In the genomic region with DNA sequence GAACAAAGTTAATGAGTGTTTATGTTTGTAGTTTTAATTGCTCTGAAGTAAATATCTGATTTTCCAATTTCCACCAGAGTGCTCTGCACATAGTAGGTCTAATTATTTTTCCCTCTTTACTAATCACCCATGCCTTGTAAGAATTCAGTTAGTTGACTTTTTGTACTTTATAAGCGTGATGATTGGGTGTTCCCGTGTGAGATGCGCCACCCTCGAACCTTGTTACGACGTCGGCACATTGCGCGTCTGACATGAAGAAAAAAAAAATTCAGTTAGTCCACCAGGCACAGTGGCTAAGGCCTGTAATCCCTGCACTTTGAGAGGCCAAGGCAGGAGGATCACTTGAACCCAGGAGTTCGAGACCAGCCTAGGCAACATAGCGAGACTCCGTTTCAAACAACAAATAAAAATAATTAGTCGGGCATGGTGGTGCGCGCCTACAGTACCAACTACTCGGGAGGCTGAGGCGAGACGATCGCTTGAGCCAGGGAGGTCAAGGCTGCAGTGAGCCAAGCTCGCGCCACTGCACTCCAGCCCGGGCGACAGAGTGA, we compare ENCODE assay signal across 1 cellular context.
TF ChIP-seq lines count a peak whose summit lies in the region.

No MANE protein-coding gene starts in this region.

TF ChIP-seq in HepG2, 621 proteins besides CTCF, POLR2A, EP300 and RAD21 (continued from another document and continues in another):
- TF ChIP-seq ZHX2 (IDR thresholded peaks at IDR 0.05; ENCODE audit: low read depth), result no peak
- TF ChIP-seq ZHX2 (CRISPR knock-in tag; IDR thresholded peaks at IDR 0.05; ENCODE audit: borderline replicate concordance), result 0 out of 2 replicates have a peak, but pooled peaks have one; percentile 3
- TF ChIP-seq, protein P1, sequence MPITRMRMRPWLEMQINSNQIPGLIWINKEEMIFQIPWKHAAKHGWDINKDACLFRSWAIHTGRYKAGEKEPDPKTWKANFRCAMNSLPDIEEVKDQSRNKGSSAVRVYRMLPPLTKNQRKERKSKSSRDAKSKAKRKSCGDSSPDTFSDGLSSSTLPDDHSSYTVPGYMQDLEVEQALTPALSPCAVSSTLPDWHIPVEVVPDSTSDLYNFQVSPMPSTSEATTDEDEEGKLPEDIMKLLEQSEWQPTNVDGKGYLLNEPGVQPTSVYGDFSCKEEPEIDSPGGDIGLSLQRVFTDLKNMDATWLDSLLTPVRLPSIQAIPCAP (CRISPR knock-in tag; IDR thresholded peaks at IDR 0.05; ENCODE audit: low read depth), result no peak
- no peak for TF ChIP-seq HMGA1 (CRISPR knock-in tag; conservative IDR thresholded peaks at IDR 0.05)
- TF ChIP-seq ZNF616 (CRISPR knock-in tag; IDR thresholded peaks at IDR 0.05; ENCODE audit: low read depth), result 0 out of 2 replicates have a peak, but pooled peaks have one; percentile 4
- no peak for TF ChIP-seq ZNF101 (CRISPR knock-in tag; IDR thresholded peaks at IDR 0.05; ENCODE audit: borderline replicate concordance, low read depth)
- TF ChIP-seq SMYD3 (CRISPR knock-in tag; IDR thresholded peaks at IDR 0.05), result 0 out of 2 replicates have a peak, but pooled peaks have one; percentile 44
- no peak for TF ChIP-seq GPN1 (CRISPR knock-in tag; IDR thresholded peaks at IDR 0.05; ENCODE audit: borderline replicate concordance)
- TF ChIP-seq ZNF367 (CRISPR knock-in tag; IDR thresholded peaks at IDR 0.05; ENCODE audit: borderline replicate concordance), result no peak
- no peak for TF ChIP-seq ZBTB40 (IDR thresholded peaks at IDR 0.05)
- no peak for TF ChIP-seq ZBTB40 (CRISPR knock-in tag; IDR thresholded peaks at IDR 0.05)
- no peak for TF ChIP-seq TEAD3 (CRISPR knock-in tag; optimal IDR thresholded peaks at IDR 0.05; ENCODE audit: borderline replicate concordance)
- TF ChIP-seq FOSL1 (CRISPR knock-in tag; IDR thresholded peaks at IDR 0.05; ENCODE audit: borderline replicate concordance), result no peak
- TF ChIP-seq ZNF337 (CRISPR knock-in tag; IDR thresholded peaks at IDR 0.05; ENCODE audit: borderline replicate concordance, low read depth), result 0 out of 2 replicates have a peak, but pooled peaks have one; percentile 56
- TF ChIP-seq, protein P2, sequence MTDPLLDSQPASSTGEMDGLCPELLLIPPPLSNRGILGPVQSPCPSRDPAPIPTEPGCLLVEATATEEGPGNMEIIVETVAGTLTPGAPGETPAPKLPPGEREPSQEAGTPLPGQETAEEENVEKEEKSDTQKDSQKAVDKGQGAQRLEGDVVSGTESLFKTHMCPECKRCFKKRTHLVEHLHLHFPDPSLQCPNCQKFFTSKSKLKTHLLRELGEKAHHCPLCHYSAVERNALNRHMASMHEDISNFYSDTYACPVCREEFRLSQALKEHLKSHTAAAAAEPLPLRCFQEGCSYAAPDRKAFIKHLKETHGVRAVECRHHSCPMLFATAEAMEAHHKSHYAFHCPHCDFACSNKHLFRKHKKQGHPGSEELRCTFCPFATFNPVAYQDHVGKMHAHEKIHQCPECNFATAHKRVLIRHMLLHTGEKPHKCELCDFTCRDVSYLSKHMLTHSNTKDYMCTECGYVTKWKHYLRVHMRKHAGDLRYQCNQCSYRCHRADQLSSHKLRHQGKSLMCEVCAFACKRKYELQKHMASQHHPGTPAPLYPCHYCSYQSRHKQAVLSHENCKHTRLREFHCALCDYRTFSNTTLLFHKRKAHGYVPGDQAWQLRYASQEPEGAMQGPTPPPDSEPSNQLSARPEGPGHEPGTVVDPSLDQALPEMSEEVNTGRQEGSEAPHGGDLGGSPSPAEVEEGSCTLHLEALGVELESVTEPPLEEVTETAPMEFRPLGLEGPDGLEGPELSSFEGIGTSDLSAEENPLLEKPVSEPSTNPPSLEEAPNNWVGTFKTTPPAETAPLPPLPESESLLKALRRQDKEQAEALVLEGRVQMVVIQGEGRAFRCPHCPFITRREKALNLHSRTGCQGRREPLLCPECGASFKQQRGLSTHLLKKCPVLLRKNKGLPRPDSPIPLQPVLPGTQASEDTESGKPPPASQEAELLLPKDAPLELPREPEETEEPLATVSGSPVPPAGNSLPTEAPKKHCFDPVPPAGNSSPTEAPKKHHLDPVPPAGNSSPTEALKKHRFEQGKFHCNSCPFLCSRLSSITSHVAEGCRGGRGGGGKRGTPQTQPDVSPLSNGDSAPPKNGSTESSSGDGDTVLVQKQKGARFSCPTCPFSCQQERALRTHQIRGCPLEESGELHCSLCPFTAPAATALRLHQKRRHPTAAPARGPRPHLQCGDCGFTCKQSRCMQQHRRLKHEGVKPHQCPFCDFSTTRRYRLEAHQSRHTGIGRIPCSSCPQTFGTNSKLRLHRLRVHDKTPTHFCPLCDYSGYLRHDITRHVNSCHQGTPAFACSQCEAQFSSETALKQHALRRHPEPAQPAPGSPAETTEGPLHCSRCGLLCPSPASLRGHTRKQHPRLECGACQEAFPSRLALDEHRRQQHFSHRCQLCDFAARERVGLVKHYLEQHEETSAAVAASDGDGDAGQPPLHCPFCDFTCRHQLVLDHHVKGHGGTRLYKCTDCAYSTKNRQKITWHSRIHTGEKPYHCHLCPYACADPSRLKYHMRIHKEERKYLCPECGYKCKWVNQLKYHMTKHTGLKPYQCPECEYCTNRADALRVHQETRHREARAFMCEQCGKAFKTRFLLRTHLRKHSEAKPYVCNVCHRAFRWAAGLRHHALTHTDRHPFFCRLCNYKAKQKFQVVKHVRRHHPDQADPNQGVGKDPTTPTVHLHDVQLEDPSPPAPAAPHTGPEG (CRISPR knock-in tag; IDR thresholded peaks at IDR 0.05), result 0 out of 2 replicates have a peak, but pooled peaks have one; percentile 8
- no peak for TF ChIP-seq MLXIP (CRISPR knock-in tag; IDR thresholded peaks at IDR 0.05; ENCODE audit: borderline replicate concordance)
- TF ChIP-seq ZNF33A (CRISPR knock-in tag; IDR thresholded peaks at IDR 0.05; ENCODE audit: borderline replicate concordance), result 0 out of 2 replicates have a peak, but pooled peaks have one; percentile 12
- TF ChIP-seq ZNF333 (CRISPR knock-in tag; IDR thresholded peaks at IDR 0.05; ENCODE audit: borderline replicate concordance), result no peak
- TF ChIP-seq CEBPB (IDR thresholded peaks at IDR 0.05; ENCODE audit: borderline replicate concordance, low read depth, low read length), result no peak
- 0 out of 2 replicates have a peak, but pooled peaks have one; percentile 4 for TF ChIP-seq TMF1 (CRISPR knock-in tag; IDR thresholded peaks at IDR 0.05; ENCODE audit: low read depth)
- no peak for TF ChIP-seq NRL (CRISPR knock-in tag; IDR thresholded peaks at IDR 0.05; ENCODE audit: borderline replicate concordance)
- TF ChIP-seq ZNF143 (CRISPR knock-in tag; IDR thresholded peaks at IDR 0.05), result no peak
